In the genomic region with DNA sequence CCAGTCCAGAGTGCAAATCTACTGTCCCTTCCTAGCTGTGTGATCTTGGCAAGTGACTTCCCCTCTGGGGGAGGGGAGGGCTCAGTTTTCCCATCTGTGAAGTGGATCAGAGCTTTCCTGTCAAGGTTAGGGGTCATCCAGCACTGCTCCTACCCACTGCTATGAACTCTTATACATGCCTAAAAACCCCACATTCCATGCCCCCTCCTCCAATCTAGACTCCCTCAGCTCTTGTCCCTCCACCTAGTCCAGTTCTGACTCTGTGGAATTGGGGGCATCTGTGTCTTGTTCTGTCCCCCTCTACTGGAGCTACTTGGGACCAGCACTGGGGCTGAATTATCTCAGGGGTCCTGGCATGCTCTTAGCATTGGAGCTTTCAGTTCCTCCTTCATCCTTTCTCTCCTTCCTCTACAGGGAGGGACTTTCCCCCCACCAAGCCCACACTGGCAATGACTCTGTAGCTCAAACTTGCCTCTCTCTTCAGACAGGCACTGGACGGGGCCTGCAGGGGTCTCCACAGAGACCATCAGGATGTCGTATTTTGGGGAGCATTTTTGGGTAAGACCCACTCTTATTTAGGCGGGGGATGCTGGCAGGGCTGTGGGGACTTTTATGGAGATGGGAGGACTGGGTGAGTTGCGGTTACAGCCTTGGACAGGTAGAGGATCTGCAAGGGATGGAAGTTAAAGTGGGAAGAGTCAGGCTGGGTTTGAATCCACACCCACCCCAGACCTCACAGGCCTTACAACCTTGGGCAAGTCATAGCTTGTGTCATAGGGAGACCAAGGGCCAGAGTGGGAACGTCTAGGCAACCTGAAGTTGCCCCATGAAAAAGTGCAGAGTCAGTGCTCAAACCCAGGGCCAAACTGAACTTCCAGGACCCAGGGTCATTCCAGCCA, we compare ENCODE assay signal across 8 cellular contexts. TPM values are rescaled to one million over a fixed set of nuclear protein-coding genes. Genes with fewer than 3 reads are reported as not detected.
A peak's percentile ranks its signal among the peaks of the same experiment; 100 is the strongest.
DNase-seq lines count a peak whose midpoint lies in the region; ATAC-seq lines count a peak whose summit lies in the region.

No MANE protein-coding gene starts in this region.

- H3K4me3 ChIP-seq in BLaER1 treated with 17β-estradiol and CSF1 and Interleukin-3, amounts not matched to agents 10 nM and 100 nM = peak overlapping the region in 4 of 10 experiments; percentile 7 to 39 (median 22); a peak in 6 of 20 replicates

- DNase-seq in Right ventricle myocardium inferior (ENCODE audit: missing footprints) (no peak), amniotic stem cell (lab: John Stamatoyannopoulos, UW) (no peak), NCI-H2196 treated with DMSO at 0.1 percent for 48 hours (lab: John Stamatoyannopoulos, UW; ENCODE audit: unreplicated experiment) (no peak)

- H3K27me3 ChIP-seq in BLaER1 treated with 17β-estradiol and CSF1 and Interleukin-3, amounts not matched to agents 10 nM and 100 nM = no peaks in the 10 kb centered on the region

- H3K4me1 ChIP-seq in BLaER1 treated with 17β-estradiol and CSF1 and Interleukin-3, amounts not matched to agents 10 nM and 100 nM = peaks cover 77 to 98% (median 84%) of the 10 kb centered on the region in 10 experiments

- peak; percentile 48 for ATAC-seq in GM18909 (IDR thresholded peaks at IDR 0.05; ENCODE audit: poor library complexity, unreplicated experiment)
- peak; percentile 54 for ATAC-seq in HG03354 (IDR thresholded peaks at IDR 0.05; ENCODE audit: poor library complexity, severe bottlenecking, unreplicated experiment)
- no peak for ATAC-seq in HG03196 (IDR thresholded peaks at IDR 0.05; ENCODE audit: unreplicated experiment)
- no peak for ATAC-seq in Right ventricle myocardium inferior

- H4K20me1 ChIP-seq in BLaER1 treated with 17β-estradiol and CSF1 and Interleukin-3, amounts not matched to agents 10 nM and 100 nM = peaks cover 0 to 29% (median 10%) of the 10 kb centered on the region in 11 experiments; a peak in 13 of 22 replicates

- H3K9ac ChIP-seq in BLaER1 treated with 17β-estradiol and CSF1 and Interleukin-3, amounts not matched to agents 10 nM and 100 nM = peak overlapping the region in 10 of 11 experiments; percentile 2 to 65 (median 44); a peak in 18 of 22 replicates

- peak overlapping the region; percentile 8 to 92 (median 67); a peak in 19 of 22 replicates for H3K27ac ChIP-seq in BLaER1 treated with 17β-estradiol and CSF1 and Interleukin-3, amounts not matched to agents 10 nM and 100 nM
- H3K27ac ChIP-seq in angular gyrus (ENCODE audit: low read depth, low read length) = peak overlapping the region; percentile 99

- intact Hi-C loops in Right ventricle myocardium inferior (cut with DNase I) = no loop called here

- no peaks in the 10 kb centered on the region for H3K9me3 ChIP-seq in BLaER1 treated with 17β-estradiol and CSF1 and Interleukin-3, amounts not matched to agents 10 nM and 100 nM (replicated peaks in 1 of 11)

- peak overlapping the region; percentile 90 to 100 (median 96) for H3K4me2 ChIP-seq in BLaER1 treated with 17β-estradiol and CSF1 and Interleukin-3, amounts not matched to agents 10 nM and 100 nM

- H3K36me3 ChIP-seq in BLaER1 treated with 17β-estradiol and CSF1 and Interleukin-3, amounts not matched to agents 10 nM and 100 nM = peaks cover 15 to 48% (median 27%) of the 10 kb centered on the region in 11 experiments; a peak in 19 of 22 replicates

RNA-seq across cellular contexts. Expression of a gene that starts 3.6 kb away (rescaled TPM):
- 0.24 TPM for total RNA-seq in Right ventricle myocardium inferior

RNA-seq across cellular contexts. Expression of a gene that starts 35.6 kb away (rescaled TPM):
- 26.0 TPM for total RNA-seq in Right ventricle myocardium inferior

RNA-seq across cellular contexts. Expression of a gene that starts 40.1 kb away (rescaled TPM):
- total RNA-seq in Right ventricle myocardium inferior = not detected

Comparison
In these comparisons a context has a peak if more than half of its experiments do, and no peak if none do; other contexts are left out.
1. ATAC-seq: peak in GM18909 (single experiment) and HG03354 (single experiment); none in HG03196 (single experiment) and Right ventricle myocardium inferior (single experiment).